In genomic region chrX:21374163-21374993, GRCh38 we compare ENCODE assay signal across 8 cellular contexts. TPM values are rescaled to one million over a fixed set of nuclear protein-coding genes. Genes with fewer than 3 reads are reported as not detected.
DNase-seq lines count a peak whose midpoint lies in the region; ATAC-seq, FAIRE-seq and TF ChIP-seq lines count a peak whose summit lies in the region.

TSS of gene CNKSR2 (plus strand) at chrX:21374418. CDS start at chrX:21374898, 480 bp downstream.

- H3K27me3 ChIP-seq in neural cell (ENCODE audit: insufficient read depth, low read depth, low read length) (no peaks in the 10 kb centered on the region), stomach smooth muscle (ENCODE audit: control insufficient read depth in 1 of 2, insufficient read depth in 2 of 2, low read length in 2 of 2) (peaks cover 0 to 3% of the 10 kb centered on the region in 2 donors)

- H3K36me3 ChIP-seq in neural cell (ENCODE audit: insufficient read depth, low read length) = no peaks in the 10 kb centered on the region
- H3K36me3 ChIP-seq in stomach smooth muscle (ENCODE audit: control insufficient read depth in 2 of 2, insufficient read depth in 2 of 2, low read length in 2 of 2) = no peaks in the 10 kb centered on the region

- peaks cover 42% of the 10 kb centered on the region for H3K79me2 ChIP-seq in neural cell (replicated peaks; ENCODE audit: insufficient read depth, low read length)

- TF ChIP-seq POLR2A in A549 (IDR thresholded peaks at IDR 0.05; ENCODE audit: low read length) (peak; percentile 47), erythroblast (IDR thresholded peaks at IDR 0.05; ENCODE audit: low read length) (no peak)

- H3K4me1 ChIP-seq in A549 (peaks cover 35% of the 10 kb centered on the region), stomach smooth muscle (ENCODE audit: control insufficient read depth, insufficient read depth, low read length) (peaks cover 4% of the 10 kb centered on the region)

- H3K9me3 ChIP-seq in A549 (no peaks in the 10 kb centered on the region), neural cell (ENCODE audit: low read length) (no peaks in the 10 kb centered on the region), stomach smooth muscle (ENCODE audit: control insufficient read depth in 2 of 2, low read length in 2 of 2) (no peaks in the 10 kb centered on the region)

- TF ChIP-seq EP300 in A549 (IDR thresholded peaks at IDR 0.05) (no peak), neural cell (conservative IDR thresholded peaks at IDR 0.05; ENCODE audit: poor library complexity, severe bottlenecking) (no peak)

- H3K4me2 ChIP-seq in A549 (peak within 1 kb of the TSS; percentile 80), neural cell (ENCODE audit: low read length) (peak within 1 kb of the TSS; percentile 44)

- no peaks in the 10 kb centered on the region for H4K20me1 ChIP-seq in neural cell (ENCODE audit: insufficient read depth)

- peak; percentile 86 for ATAC-seq in A549
- peak; percentile 79 for ATAC-seq in GM18868 (IDR thresholded peaks at IDR 0.05; ENCODE audit: unreplicated experiment)
- ATAC-seq in HG03139 (IDR thresholded peaks at IDR 0.05; ENCODE audit: unreplicated experiment) = peak; percentile 75

- peak within 1 kb of the TSS; percentile 87 for H3K9ac ChIP-seq in neural cell (ENCODE audit: low read length)
- peak within 1 kb of the TSS; percentile 22 to 60 for H3K9ac ChIP-seq in stomach smooth muscle (ENCODE audit: low read length in 2 of 2)

- H2AFZ ChIP-seq in neural cell (ENCODE audit: low read depth, low read length) = peak within 1 kb of the TSS; percentile 60

- no peaks in the 10 kb centered on the region for H3K9me2 ChIP-seq in neural cell (ENCODE audit: insufficient read depth, low read length)

- no peak for TF ChIP-seq RAD21 in A549 (conservative IDR thresholded peaks at IDR 0.05 in 1 of 2, IDR thresholded peaks at IDR 0.05 in 1 of 2)
- TF ChIP-seq RAD21 in neural cell (conservative IDR thresholded peaks at IDR 0.05) = no peak

- FAIRE-seq in A549 (lab: Jason Lieb, UNC) = no peak

- POLR2A ChIA-PET in A549 (lab: Yijun Ruan, JAX) = interaction anchor here (0.6 to 0.9 kb wide), 3 partner anchors 46 to 208 kb away, joined by 3 read pairs; no protein-coding TSS in a partner anchor

- H3K4me3 ChIP-seq in A549 = peak within 1 kb of the TSS; percentile 89
- peak within 1 kb of the TSS; percentile 90 for H3K4me3 ChIP-seq in neural cell (ENCODE audit: low read length)
- peak within 1 kb of the TSS; percentile 71 to 75 for H3K4me3 ChIP-seq in stomach smooth muscle (ENCODE audit: low read length in 2 of 2)

- H3K27ac ChIP-seq in A549 (peak within 1 kb of the TSS; percentile 82 to 96), neural cell (ENCODE audit: low read length) (peak within 1 kb of the TSS; percentile 80), stomach smooth muscle (ENCODE audit: low read length) (no peak within 1 kb of the TSS)

- DNase-seq in A549 (ENCODE audit: low read depth in 1 of 2, low spot score in 1 of 2) = peak; percentile 77 to 78
- peak; percentile 16 for DNase-seq in NCI-H510A treated with DMSO at 0.1 percent for 48 hours (lab: John Stamatoyannopoulos, UW)
- DNase-seq in activated CD8-positive, alpha-beta memory T cell treated with anti-CD3 and anti-CD28 coated beads, Interleukin-2, amount 50 U/mL, for 1 hour (ENCODE audit: extremely low read depth) = peak; percentile 36
- peak; percentile 29 to 42 for DNase-seq in erythroblast (lab: John Stamatoyannopoulos, UW)

- CTCF ChIA-PET in A549 (lab: Yijun Ruan, JAX) = interaction anchor here (1.9 kb wide), 1 partner anchor 847 kb away, joined by 8 read pairs; no protein-coding TSS in a partner anchor

- H3F3A ChIP-seq in neural cell (ENCODE audit: insufficient read depth, low read length, poor library complexity, severe bottlenecking) = no peaks in the 10 kb centered on the region

- TF ChIP-seq CTCF in A549 (IDR thresholded peaks at IDR 0.05) = no peak
- TF ChIP-seq CTCF in neural cell (IDR thresholded peaks at IDR 0.05; ENCODE audit: poor library complexity, severe bottlenecking) = no peak

- WGBS in A549 (ENCODE audit: missing lambda C conversion rate) = 1% methylated on average over 15 of the region's 94 CpGs

TF ChIP-seq in A549, 52 proteins besides CTCF, POLR2A, EP300 and RAD21 (continues in another document):
- TF ChIP-seq HEYL (CRISPR knock-in tag; IDR thresholded peaks at IDR 0.05) = no peak
- no peak for TF ChIP-seq ZFP36 (IDR thresholded peaks at IDR 0.05; ENCODE audit: borderline replicate concordance, partially characterized antibody)
- no peak for TF ChIP-seq TP53 (CRISPR knock-in tag; IDR thresholded peaks at IDR 0.05)
- no peak for TF ChIP-seq MAFK (IDR thresholded peaks at IDR 0.05; ENCODE audit: partially characterized antibody)
- TF ChIP-seq EHF (CRISPR knock-in tag; IDR thresholded peaks at IDR 0.05) = no peak
- TF ChIP-seq HES2 (IDR thresholded peaks at IDR 0.05) = no peak
- no peak for TF ChIP-seq CEBPB (IDR thresholded peaks at IDR 0.05)
- TF ChIP-seq MYC (IDR thresholded peaks at IDR 0.05; ENCODE audit: borderline replicate concordance, low read length) = 0 out of 2 replicates have a peak, but pooled peaks have one; percentile 39
- no peak for TF ChIP-seq KDM1A (IDR thresholded peaks at IDR 0.05; ENCODE audit: low read depth)
- TF ChIP-seq RARB (CRISPR knock-in tag; IDR thresholded peaks at IDR 0.05) = no peak
- TF ChIP-seq SMC3 (IDR thresholded peaks at IDR 0.05) = no peak
- no peak for TF ChIP-seq ATOH8 (CRISPR knock-in tag; IDR thresholded peaks at IDR 0.05; ENCODE audit: low read depth)
- no peak for TF ChIP-seq FOXS1 (CRISPR knock-in tag; IDR thresholded peaks at IDR 0.05)
- TF ChIP-seq ZNF302 (CRISPR knock-in tag; IDR thresholded peaks at IDR 0.05) = no peak

TF ChIP-seq in neural cell, 6 proteins besides CTCF, POLR2A, EP300 and RAD21:
- TF ChIP-seq MXI1 (conservative IDR thresholded peaks at IDR 0.05; ENCODE audit: poor library complexity, severe bottlenecking) (peak; percentile 60), EZH2 (IDR thresholded peaks at IDR 0.05; ENCODE audit: borderline replicate concordance, insufficient read depth, low read length, poor library complexity, severe bottlenecking) (no peak), REST (IDR thresholded peaks at IDR 0.05; ENCODE audit: borderline replicate concordance) (peak; percentile 54), SMC3 (conservative IDR thresholded peaks at IDR 0.05; ENCODE audit: poor library complexity) (peak; percentile 29), POLR2AphosphoS5 (IDR thresholded peaks at IDR 0.05) (peak; percentile 46), TAF1 (IDR thresholded peaks at IDR 0.05; ENCODE audit: low read depth) (no peak)

RNA-seq across cellular contexts. Expression of gene CNKSR2, which starts in this region (rescaled TPM):
- 11.4 and 12.7 TPM in 2 replicates for polyA plus RNA-seq in A549 (2011; rRNA removed)
- 2.9 and 3.7 TPM in 2 replicates for polyA plus RNA-seq in A549 (2012; cell fraction: cytosol; rRNA removed)
- 12.5 and 13.3 TPM in 2 replicates for polyA plus RNA-seq in A549 (2012; cell fraction: nucleus; rRNA removed)
- polyA plus RNA-seq in A549 (2017; fragmentation: RNase III; extraction: RNeasy Plus Mini Kit Qiagen cat#74134 plus additional on column Dnase treatment) = 4.9 to 6.0 TPM (median 5.8 TPM) in 3 replicates
- 24.3 and 25.7 TPM in 2 replicates for polyA minus RNA-seq in A549 (2011; rRNA and poly(A)+ RNA removed)
- polyA plus RNA-seq in neural cell = 27.2 and 31.1 TPM in 2 replicates
- polyA minus RNA-seq in neural cell = 129 and 156 TPM in 2 replicates

Comparison
In these comparisons a context has a peak if more than half of its experiments do, and no peak if none do; other contexts are left out.
1. DNase-seq: peak in every context shown above with its lines; median percentile 78 in A549; 36 in activated CD8-positive, alpha-beta memory T cell treated with anti-CD3 and anti-CD28 coated beads, Interleukin-2, amount 50 U/mL, for 1 hour; 36 in erythroblast; 16 in NCI-H510A treated with DMSO at 0.1 percent for 48 hours.